8 cellular contexts compared by ENCODE assay signal in genomic region chr19:40603719-40604646, GRCh38. TPM values are rescaled to one million over a fixed set of nuclear protein-coding genes. Genes with fewer than 3 reads are reported as not detected.
A peak's percentile ranks its signal among the peaks of the same experiment; 100 is the strongest.
DNase-seq lines count a peak whose midpoint lies in the region; ATAC-seq, FAIRE-seq and TF ChIP-seq lines count a peak whose summit lies in the region.

No MANE protein-coding gene starts in this region.

- no peaks in the 10 kb centered on the region; a peak in 1 of 8 replicates for H3K36me3 ChIP-seq in H1 (ENCODE audit: control insufficient read depth in 2 of 4, insufficient read depth in 4 of 4, low read length in 3 of 4)

- no peak overlapping the region for H2BK15ac ChIP-seq in H1 (ENCODE audit: low read length)

- H4K8ac ChIP-seq in H1 (ENCODE audit: extremely low read depth, insufficient read depth, low read length) = no peak overlapping the region

- ATAC-seq in GM19463 (IDR thresholded peaks at IDR 0.05; ENCODE audit: unreplicated experiment) (peak; percentile 65), memory B cell (ENCODE audit: low read depth) (peak; percentile 71)

- POLR2A ChIA-PET in H1 (lab: Charles Lee; ENCODE audit: partially characterized antibody) = interaction anchor here (0.6 to 4.4 kb wide), 11 partner anchors 10 to 1090 kb away, joined by 3 to 30 read pairs (median 4); partner anchors contain the start of gene SERTAD1

- peak; percentile 97 for DNase-seq in CD1c-positive myeloid dendritic cell (ENCODE audit: extremely low spot score)
- DNase-seq in HL-60 (ENCODE audit: low read depth in 1 of 2, low spot score in 1 of 2) = peak; percentile 87 to 95
- peak; percentile 97 for DNase-seq in NOMO-1 treated with DMSO at 0.1 percent for 48 hours (lab: John Stamatoyannopoulos, UW; ENCODE audit: unreplicated experiment)
- DNase-seq in activated CD8-positive, alpha-beta memory T cell treated with anti-CD3 and anti-CD28 coated beads for 48 hours (ENCODE audit: low read depth in 2 of 3, low spot score in 2 of 3) = peak; percentile 82 to 88 (median 84)
- peak; percentile 97 to 99 for DNase-seq in H1 (ENCODE audit: low read depth in 1 of 2, low spot score in 2 of 2)
- DNase-seq in memory B cell (ENCODE audit: low spot score in 2 of 2) = peak; percentile 93 to 98
- DNase-seq in stimulated activated CD8-positive, alpha-beta memory T cell treated with anti-CD3 and anti-CD28 coated beads, Interleukin-12 subunit alpha, Interleukin-12 subunit beta, amount 100 ng/mL, for 24 hours (ENCODE audit: extremely low read depth) = peak; percentile 88

- H3K9me3 Mint-ChIP-seq in memory B cell = peaks cover 2% of the 10 kb centered on the region

- H3K23me2 ChIP-seq in H1 (ENCODE audit: low read depth, low read length) = peaks cover 24% of the 10 kb centered on the region; the same call in 1 of the 2 replicates

- CTCF ChIA-PET in H1 (lab: Charles Lee; ENCODE audit: partially characterized antibody) = interaction anchor here (0.6 to 11.3 kb wide), 27 partner anchors 9 to 149 kb away, joined by 3 to 100 read pairs (median 10); no protein-coding TSS in a partner anchor

- H3K27ac ChIP-seq in HL-60 (replicated peaks) (no peak overlapping the region), H1 (ENCODE audit: low read depth, low read length) (no peak overlapping the region)

- no peak overlapping the region for H3K14ac ChIP-seq in H1 (ENCODE audit: insufficient read length)

- peak overlapping the region; percentile 42 for H3K4me3 ChIP-seq in HL-60 (replicated peaks; ENCODE audit: insufficient read depth, low read length)
- H3K4me3 ChIP-seq in H1 (ENCODE audit: extremely low read depth in 1 of 4, insufficient read depth in 2 of 4, low read depth in 3 of 4, low read length in 4 of 4) = peak overlapping the region; percentile 10 to 65 (median 17); a peak in 6 of 8 replicates

- no peak overlapping the region for H3K23ac ChIP-seq in H1 (ENCODE audit: insufficient read length)

- H3K79me1 ChIP-seq in H1 (ENCODE audit: low read depth, low read length) = 0 out of 2 replicates have a peak, but pooled peaks cover 2% of the 10 kb centered on the region

- no peak overlapping the region for H3K18ac ChIP-seq in H1 (ENCODE audit: extremely low read depth, low read length)

- 0 out of 7 replicates have a peak overlapping the region, but pooled peaks of 1 of the 4 experiments have one; percentile 3 for H3K9ac ChIP-seq in H1 (replicated peaks in 1 of 4; ENCODE audit: extremely low read depth in 1 of 4, low read depth in 3 of 4, low read length in 3 of 4)

- peak overlapping the region; percentile 82 to 97 for H3K4me2 ChIP-seq in H1 (ENCODE audit: insufficient read depth in 1 of 2, low read depth in 2 of 2, low read length in 2 of 2)

- H3K9me3 ChIP-seq in H1 (ENCODE audit: insufficient read depth in 2 of 2, low read depth in 1 of 2, low read length in 1 of 2) = no peaks in the 10 kb centered on the region

- 4% methylated on average over 48 of the region's 51 CpGs; no CpG with 5 or more reads in 1 of the 2 experiments for WGBS in H1 (ENCODE audit: extremely low coverage in 1 of 2, insufficient coverage in 1 of 2, insufficient read length in 1 of 2, insufficient replicate concordance in 2 of 2, low coverage in 1 of 2, low lambda C conversion rate in 2 of 2, missing lambda C conversion rate in 1 of 2), 2 experiments

- peaks cover 7 to 12% of the 10 kb centered on the region in 2 experiments for H4K20me1 ChIP-seq in H1 (replicated peaks in 1 of 2; ENCODE audit: control insufficient read depth in 1 of 2, insufficient read depth in 2 of 2, low read length in 2 of 2)

- peak overlapping the region; percentile 85 for H3K4me3 Mint-ChIP-seq in memory B cell

- H3K27me3 ChIP-seq in HL-60 (ENCODE audit: insufficient read depth, poor library complexity, severe bottlenecking) (peaks cover 52% of the 10 kb centered on the region), H1 (replicated peaks in 1 of 4; ENCODE audit: control insufficient read depth in 3 of 4, extremely low read depth in 1 of 4, insufficient read depth in 3 of 4, low read length in 3 of 4) (peaks cover 12 to 58% (median 54%) of the 10 kb centered on the region in 4 experiments)

- H3K4ac ChIP-seq in H1 (replicated peaks; ENCODE audit: insufficient read length, low read depth, low read length) = no peak overlapping the region

- peak overlapping the region; percentile 71; the same call in 1 of the 2 replicates for H2BK5ac ChIP-seq in H1 (ENCODE audit: low read depth, low read length)

- no peak for TF ChIP-seq POLR2A in H1 (IDR thresholded peaks at IDR 0.05; ENCODE audit: control extremely low read depth in 1 of 2, low read depth in 2 of 2, low read length in 2 of 2)

- peak overlapping the region; percentile 67 for H3K27ac Mint-ChIP-seq in memory B cell

- no peak overlapping the region for H4K5ac ChIP-seq in H1 (ENCODE audit: insufficient read length, low read depth, low read length)

- peak in 1 of 2 experiments; percentile 73; a peak in 1 of 3 replicates for TF ChIP-seq EP300 in H1 (IDR thresholded peaks at IDR 0.05; ENCODE audit: borderline replicate concordance in 1 of 2, low read depth in 2 of 2, low read length in 2 of 2)

- no peak overlapping the region for H3K56ac ChIP-seq in H1 (replicated peaks; ENCODE audit: insufficient read length, low read depth, low read length)

- no peaks in the 10 kb centered on the region for H3K79me2 ChIP-seq in H1 (ENCODE audit: control insufficient read depth in 1 of 2, insufficient read depth in 2 of 2, low read length in 2 of 2)

- H2BK120ac ChIP-seq in H1 (replicated peaks; ENCODE audit: low read depth, low read length) = no peak overlapping the region

- no peak overlapping the region for H2BK20ac ChIP-seq in H1 (ENCODE audit: low read length)

- H3K36me3 Mint-ChIP-seq in memory B cell = no peaks in the 10 kb centered on the region

- H3K4me1 ChIP-seq in H1 (replicated peaks in 1 of 4; ENCODE audit: control insufficient read depth in 3 of 4, insufficient read depth in 4 of 4, low read length in 3 of 4) = peaks cover 9 to 43% (median 27%) of the 10 kb centered on the region in 4 experiments

- peaks cover 48% of the 10 kb centered on the region for H3K4me1 Mint-ChIP-seq in memory B cell

- H2AFZ ChIP-seq in H1 (ENCODE audit: low read length) = no peak overlapping the region

- TF ChIP-seq CTCF in HL-60 (IDR thresholded peaks at IDR 0.05; ENCODE audit: insufficient read depth, low read length) = no peak
- TF ChIP-seq CTCF in H1 (IDR thresholded peaks at IDR 0.05; ENCODE audit: control extremely low read depth in 1 of 3, insufficient read depth in 1 of 3, low read depth in 1 of 3, low read length in 3 of 3) = 0 out of 4 replicates have a peak, but pooled peaks of 1 of the 3 experiments have one; percentile 5

- no peak overlapping the region for H2BK12ac ChIP-seq in H1 (ENCODE audit: low read depth, low read length)

- H3K27me3 Mint-ChIP-seq in memory B cell = peaks cover 9% of the 10 kb centered on the region

- FAIRE-seq in H1 (lab: Jason Lieb, UNC) = peak; percentile 91

- no peak overlapping the region for H2AK5ac ChIP-seq in H1 (ENCODE audit: low read depth, low read length)

- TF ChIP-seq RAD21 in H1 (IDR thresholded peaks at IDR 0.05 in 1 of 2, conservative IDR thresholded peaks at IDR 0.05 in 1 of 2; ENCODE audit: low read depth in 2 of 2, low read length in 2 of 2) = no peak; a peak in 1 of 4 replicates

- no peak overlapping the region for H4K91ac ChIP-seq in H1 (replicated peaks; ENCODE audit: insufficient read length, low read length)

TF ChIP-seq in H1, 55 proteins besides CTCF, POLR2A, EP300 and RAD21 (continues in another document):
- peak; percentile 87 for TF ChIP-seq SP1 (IDR thresholded peaks at IDR 0.05; ENCODE audit: low read depth, low read length)
- TF ChIP-seq CBX5 (IDR thresholded peaks at IDR 0.05; ENCODE audit: low read depth, low read length) = no peak
- no peak for TF ChIP-seq KDM5A (IDR thresholded peaks at IDR 0.05; ENCODE audit: low read length)
- peak; percentile 59 for TF ChIP-seq KDM4A (IDR thresholded peaks at IDR 0.05; ENCODE audit: low read depth, low read length, severe bottlenecking)
- 0 out of 2 replicates have a peak, but pooled peaks have one; percentile 57 for TF ChIP-seq YY1 (IDR thresholded peaks at IDR 0.05; ENCODE audit: low read depth, low read length)
- peak; percentile 98 for TF ChIP-seq KDM1A (IDR thresholded peaks at IDR 0.05; ENCODE audit: borderline replicate concordance, low read length)
- TF ChIP-seq ZNF274 (IDR thresholded peaks at IDR 0.05; ENCODE audit: borderline replicate concordance, extremely low read depth, low read length) = no peak
- no peak for TF ChIP-seq EZH2 (IDR thresholded peaks at IDR 0.05; ENCODE audit: low read depth, low read length, severe bottlenecking)
- TF ChIP-seq SP4 (IDR thresholded peaks at IDR 0.05; ENCODE audit: low read length) = peak; percentile 88
- peak; percentile 67 for TF ChIP-seq TEAD4 (IDR thresholded peaks at IDR 0.05; ENCODE audit: low read depth, low read length)
- TF ChIP-seq TCF12 (IDR thresholded peaks at IDR 0.05; ENCODE audit: low read depth, low read length) = peak; percentile 91
- TF ChIP-seq RFX5 (IDR thresholded peaks at IDR 0.05; ENCODE audit: borderline replicate concordance, low read depth, low read length) = 0 out of 2 replicates have a peak, but pooled peaks have one; percentile 12
- TF ChIP-seq TBP (IDR thresholded peaks at IDR 0.05; ENCODE audit: low read depth, low read length) = peak; percentile 61
- peak; percentile 56 for TF ChIP-seq ASH2L (IDR thresholded peaks at IDR 0.05; ENCODE audit: low read length)

RNA-seq across cellular contexts. Expression of gene LTBP4, which starts 2.8 kb away (rescaled TPM):
- total RNA-seq in H1 (2021; fragmentation: NEBNext Ultra II Directional; extraction: Animal tissue kit (Norgen Biotek cat#: 25700)) = 75.3 and 77.1 TPM in 2 replicates
- 54.5 and 111 TPM in 2 replicates for polyA plus RNA-seq in H1 (2011; rRNA removed)
- 68.6 TPM for polyA plus RNA-seq in H1 (2011; cell fraction: cytosol; rRNA removed)
- 270 TPM for polyA plus RNA-seq in H1 (2011; cell fraction: nucleus; rRNA removed)
- 51.9 to 154 TPM (median 115 TPM) in 4 replicates for polyA plus RNA-seq in H1 (2012, experiment 1 of 2)
- polyA plus RNA-seq in H1 (2012, experiment 2 of 2) = 94.0 TPM
- polyA plus RNA-seq in H1 (2013, experiment 1 of 2) = 67.1 TPM
- 56.9 TPM for polyA plus RNA-seq in H1 (2013, experiment 2 of 2)
- polyA minus RNA-seq in H1 (2011; rRNA and poly(A)+ RNA removed) = 21.2 and 23.9 TPM in 2 replicates
- 61.7 TPM for polyA minus RNA-seq in H1 (2011; cell fraction: cytosol; rRNA and poly(A)+ RNA removed)
- 58.2 TPM for polyA minus RNA-seq in H1 (2011; cell fraction: nucleus; rRNA and poly(A)+ RNA removed)

RNA-seq across cellular contexts. Expression of gene SHKBP1, which starts 27.3 kb away (rescaled TPM):
- 72.8 and 74.6 TPM in 2 replicates for total RNA-seq in H1 (2021; fragmentation: NEBNext Ultra II Directional; extraction: Animal tissue kit (Norgen Biotek cat#: 25700))
- polyA plus RNA-seq in H1 (2011; rRNA removed) = 98.8 and 158 TPM in 2 replicates
- polyA plus RNA-seq in H1 (2011; cell fraction: cytosol; rRNA removed) = 81.1 TPM
- polyA plus RNA-seq in H1 (2011; cell fraction: nucleus; rRNA removed) = 207 TPM
- polyA plus RNA-seq in H1 (2012, experiment 1 of 2) = 79.8 to 106 TPM (median 102 TPM) in 4 replicates
- 95.8 TPM for polyA plus RNA-seq in H1 (2012, experiment 2 of 2)
- 79.2 TPM for polyA plus RNA-seq in H1 (2013, experiment 1 of 2)
- polyA plus RNA-seq in H1 (2013, experiment 2 of 2) = 73.3 TPM
- 44.1 and 59.2 TPM in 2 replicates for polyA minus RNA-seq in H1 (2011; rRNA and poly(A)+ RNA removed)
- 83.1 TPM for polyA minus RNA-seq in H1 (2011; cell fraction: cytosol; rRNA and poly(A)+ RNA removed)
- 68.1 TPM for polyA minus RNA-seq in H1 (2011; cell fraction: nucleus; rRNA and poly(A)+ RNA removed)
